Comparison of ENCODE assay signal across 7 cellular contexts in genomic region chr13:30308548-30308947, GRCh38. TPM values are rescaled to one million over a fixed set of nuclear protein-coding genes. Genes with fewer than 3 reads are reported as not detected.
A peak's percentile ranks its signal among the peaks of the same experiment; 100 is the strongest.
DNase-seq lines count a peak whose midpoint lies in the region; ATAC-seq and TF ChIP-seq lines count a peak whose summit lies in the region.

No MANE protein-coding gene starts in this region.

- peaks cover 12% of the 10 kb centered on the region for H3K36me3 ChIP-seq in DOHH2 (ENCODE audit: control insufficient read depth, low read length)
- H3K36me3 ChIP-seq in naive thymus-derived CD4-positive, alpha-beta T cell (ENCODE audit: control insufficient read depth in 2 of 3, insufficient read depth in 3 of 3, low read length in 3 of 3), result peaks cover 0 to 5% (median 0%) of the 10 kb centered on the region in 3 experiments

- H3K36me3 Mint-ChIP-seq in IgD-negative memory B cell, result no peaks in the 10 kb centered on the region
- H3K36me3 Mint-ChIP-seq in activated naive CD8-positive, alpha-beta T cell, result no peaks in the 10 kb centered on the region
- H3K36me3 Mint-ChIP-seq in naive thymus-derived CD4-positive, alpha-beta T cell, result peaks cover 0 to 2% (median 0%) of the 10 kb centered on the region in 5 donors

- H3K4me1 ChIP-seq in DOHH2 (ENCODE audit: control insufficient read depth, low read length), result peaks cover 78% of the 10 kb centered on the region
- peaks cover 0 to 4% of the 10 kb centered on the region in 2 donors for H3K4me1 ChIP-seq in naive thymus-derived CD4-positive, alpha-beta T cell (ENCODE audit: control insufficient read depth in 2 of 2, insufficient read depth in 2 of 2, low read length in 2 of 2)

- H3K4me2 ChIP-seq in DOHH2 (ENCODE audit: low read length), result peak overlapping the region; percentile 91

- CTCF ChIA-PET in naive thymus-derived CD4-positive, alpha-beta T cell (lab: Charles Lee), result interaction anchor here (1.3 kb wide), 1 partner anchor 9 kb away, joined by 8 read pairs; no protein-coding TSS in a partner anchor

- H4K20me1 ChIP-seq in DOHH2 (ENCODE audit: control insufficient read depth, insufficient read depth, low read depth, low read length), result no peaks in the 10 kb centered on the region

- no peaks in the 10 kb centered on the region for H3K9me3 ChIP-seq in DOHH2 (ENCODE audit: control insufficient read depth, insufficient read depth, low read length)
- no peaks in the 10 kb centered on the region for H3K9me3 ChIP-seq in naive thymus-derived CD4-positive, alpha-beta T cell (ENCODE audit: control insufficient read depth in 2 of 3, low read length in 3 of 3)

- peak overlapping the region; percentile 7 to 95 (median 56) for H3K4me3 Mint-ChIP-seq in IgD-negative memory B cell
- peak overlapping the region; percentile 87 for H3K4me3 Mint-ChIP-seq in activated naive CD8-positive, alpha-beta T cell
- peak overlapping the region; percentile 13 to 89 (median 58) for H3K4me3 Mint-ChIP-seq in naive thymus-derived CD4-positive, alpha-beta T cell

- H3K27ac Mint-ChIP-seq in IgD-negative memory B cell, result peak overlapping the region in 2 of 3 donors; percentile 26 to 68
- H3K27ac Mint-ChIP-seq in activated naive CD8-positive, alpha-beta T cell, result no peak overlapping the region
- peak overlapping the region in 2 of 9 donors; percentile 17 to 81 for H3K27ac Mint-ChIP-seq in naive thymus-derived CD4-positive, alpha-beta T cell

- DNase-seq in naive thymus-derived CD4-positive, alpha-beta T cell, result no peak
- no peak for DNase-seq in NCI-H1105 (lab: John Stamatoyannopoulos, UW)

- no peaks in the 10 kb centered on the region for H3K9me3 Mint-ChIP-seq in IgD-negative memory B cell
- H3K9me3 Mint-ChIP-seq in activated naive CD8-positive, alpha-beta T cell (ENCODE audit: low read depth), result no peaks in the 10 kb centered on the region
- no peaks in the 10 kb centered on the region for H3K9me3 Mint-ChIP-seq in naive thymus-derived CD4-positive, alpha-beta T cell

- H3F3A ChIP-seq in DOHH2 (ENCODE audit: control insufficient read depth, insufficient read depth), result peaks cover 20% of the 10 kb centered on the region

- H3K9me2 ChIP-seq in DOHH2 (replicated peaks; ENCODE audit: control insufficient read depth, low read length), result no peaks in the 10 kb centered on the region

- POLR2A ChIA-PET in naive thymus-derived CD4-positive, alpha-beta T cell (lab: Charles Lee), result interaction anchor here (0.9 to 3.5 kb wide), 4 partner anchors 38 to 154 kb away, joined by 3 to 14 read pairs (median 3); no protein-coding TSS in a partner anchor

- H3K27ac ChIP-seq in DOHH2 (ENCODE audit: low read depth, low read length), result peak overlapping the region; percentile 77
- no peak overlapping the region for H3K27ac ChIP-seq in naive thymus-derived CD4-positive, alpha-beta T cell (ENCODE audit: low read depth, low read length)

- peaks cover 49% of the 10 kb centered on the region for H3K79me2 ChIP-seq in DOHH2 (ENCODE audit: control insufficient read depth, low read length)

- ATAC-seq in naive thymus-derived CD4-positive, alpha-beta T cell, result no peak
- ATAC-seq in GM21619 (IDR thresholded peaks at IDR 0.05; ENCODE audit: unreplicated experiment), result no peak
- no peak for ATAC-seq in HG02642 (IDR thresholded peaks at IDR 0.05; ENCODE audit: poor library complexity, unreplicated experiment)

- no peak for TF ChIP-seq CTCF in DOHH2 (IDR thresholded peaks at IDR 0.05; ENCODE audit: low read depth, low read length, poor library complexity, severe bottlenecking)

- H3K4me1 Mint-ChIP-seq in IgD-negative memory B cell, result peaks cover 29 to 38% (median 34%) of the 10 kb centered on the region in 3 donors
- peaks cover 17% of the 10 kb centered on the region for H3K4me1 Mint-ChIP-seq in activated naive CD8-positive, alpha-beta T cell (ENCODE audit: low read depth)
- peaks cover 6 to 43% (median 11%) of the 10 kb centered on the region in 7 donors for H3K4me1 Mint-ChIP-seq in naive thymus-derived CD4-positive, alpha-beta T cell

- peak overlapping the region; percentile 83 for H3K4me3 ChIP-seq in DOHH2 (ENCODE audit: low read length)
- H3K4me3 ChIP-seq in naive thymus-derived CD4-positive, alpha-beta T cell (ENCODE audit: low read length), result no peak overlapping the region

- intact Hi-C loops in naive thymus-derived CD4-positive, alpha-beta T cell (cut with micrococcal nuclease), result loop anchor here (2.0 to 5.0 kb wide), 4 partner anchors 89 to 714 kb away; partner anchors contain the start of gene SLC7A1 (in 1 of the 2)

- no peaks in the 10 kb centered on the region for H3K27me3 ChIP-seq in DOHH2 (ENCODE audit: control insufficient read depth, low read length)
- no peaks in the 10 kb centered on the region for H3K27me3 ChIP-seq in naive thymus-derived CD4-positive, alpha-beta T cell (ENCODE audit: control insufficient read depth in 2 of 2, insufficient read depth in 2 of 2, low read length in 2 of 2)

- H3K27me3 Mint-ChIP-seq in IgD-negative memory B cell, result no peaks in the 10 kb centered on the region
- no peaks in the 10 kb centered on the region for H3K27me3 Mint-ChIP-seq in activated naive CD8-positive, alpha-beta T cell
- no peaks in the 10 kb centered on the region for H3K27me3 Mint-ChIP-seq in naive thymus-derived CD4-positive, alpha-beta T cell

RNA-seq across cellular contexts. Expression of gene KATNAL1, which starts 1.2 kb away (rescaled TPM):
- polyA plus RNA-seq in IgD-negative memory B cell, result 3.6 TPM
- total RNA-seq in naive thymus-derived CD4-positive, alpha-beta T cell, result 10 to 100 TPM in 1 of 5 experiments, 1 to 10 TPM in 3, under 1 TPM in 1; 0.89 to 16.8 (median 4.2) TPM
- polyA plus RNA-seq in naive thymus-derived CD4-positive, alpha-beta T cell, result 1 to 10 TPM in 1 of 2 donors, under 1 TPM in 1; 0.25 to 1.4 TPM
